In genomic region chr2:240439698-240440151, GRCh38 we compare ENCODE assay signal across 18 cellular contexts.
"Had no signal": no experiment of that assay in that cellular context is flagged by ENCODE, and none has a peak within 500 bp of the region (broad histone marks: within the 10 kb centered on the region; RNA-seq: fewer than 3 reads in every experiment).

No MANE protein-coding gene starts in this region.

- H3K27ac ChIP-seq: body of pancreas, foreskin keratinocyte, tibial artery, uterus had no signal

- DNase-seq: activated B cell treated with CpG ODN at 0.5 μM for 24 hours; activated CD4-positive, alpha-beta T cell treated with anti-CD3 and anti-CD28 coated beads, Interleukin-2, amount 10 ng/mL, durations not matched to agents 24 days and 14 days; activated CD8-positive, alpha-beta memory T cell treated with anti-CD3 and anti-CD28 coated beads, Interleukin-2, amount 50 U/mL, for 48 hours; activated gamma-delta T cell; activated T-cell treated with anti-CD3 and anti-CD28 coated beads, Interleukin-2, amount 50 U/mL, for 72 hours; amniotic stem cell; cortex of kidney; effector CD8-positive, alpha-beta T cell; foreskin keratinocyte; natural killer cell; nucleus accumbens; stimulated activated CD4-positive, alpha-beta T cell treated with anti-CD3 and anti-CD28 coated beads, Interleukin-15, amount 100 ng/mL, for 24 hours; stimulated activated CD4-positive, alpha-beta T cell treated with anti-CD3 and anti-CD28 coated beads, Interleukin-4, amount 100 ng/mL, for 1 hour; stimulated activated naive B cell treated with anti-CD40 and anti-IgM and Interleukin-4, amounts not matched to agents 10 μg/mL and 1 μg/mL and 100 μg/mL, for 72 hours; T-helper 2 cell had no signal

- ATAC-seq: activated T-cell treated with anti-CD3 and anti-CD28 coated beads, Interleukin-2, amount 50 U/mL, for 72 hours; body of pancreas; foreskin keratinocyte; natural killer cell; stimulated activated naive B cell treated with anti-CD40 and anti-IgM and Interleukin-4, amounts not matched to agents 10 μg/mL and 1 μg/mL and 100 μg/mL, for 72 hours had no signal

- H3K4me3 ChIP-seq: body of pancreas, tibial artery, uterus had no signal

- H3K27me3 ChIP-seq: body of pancreas, foreskin keratinocyte, tibial artery, uterus had no signal

- H3K36me3 ChIP-seq: uterus had no signal

- H3K9me3 ChIP-seq: body of pancreas, tibial artery, uterus had no signal
